ENCODE assay signal across 8 cellular contexts in genomic region chr17:29931253-29931932, GRCh38. TPM values are rescaled to one million over a fixed set of nuclear protein-coding genes. Genes with fewer than 3 reads are reported as not detected.
DNase-seq lines count a peak whose midpoint lies in the region; ATAC-seq and FAIRE-seq lines count a peak whose summit lies in the region.

No MANE protein-coding gene starts in this region.

- H3K9ac ChIP-seq in mucosa of rectum (ENCODE audit: low read depth in 1 of 2, low read length in 2 of 2) = peak overlapping the region; percentile 5 to 76

- peak overlapping the region in 1 of 2 donors; percentile 95 for H3K27ac ChIP-seq in mucosa of rectum (ENCODE audit: low read depth in 2 of 2, low read length in 2 of 2)

- ATAC-seq in GM21367 (IDR thresholded peaks at IDR 0.05; ENCODE audit: unreplicated experiment) = peak; percentile 58

- no peaks in the 10 kb centered on the region for H3K27me3 ChIP-seq in mucosa of rectum (ENCODE audit: control insufficient read depth in 2 of 2, insufficient read depth in 2 of 2, low read length in 2 of 2)

- peak; percentile 85 for DNase-seq in Caki2 (ENCODE audit: low read depth)
- peak in 74 of 76 experiments; percentile 7 to 83 (median 50) for DNase-seq in HUDEP-2 (lab: John Stamatoyannopoulos, UW; ENCODE audit: unreplicated experiment in 76 of 76)
- peak; percentile 23 for DNase-seq in NK-92 (lab: John Stamatoyannopoulos, UW; ENCODE audit: unreplicated experiment)
- DNase-seq in activated CD8-positive, alpha-beta memory T cell treated with anti-CD3 and anti-CD28 coated beads for 24 hours = peak; percentile 78
- DNase-seq in stimulated activated CD8-positive, alpha-beta memory T cell treated with anti-CD3 and anti-CD28 coated beads, Interleukin-4, amount 100 ng/mL, for 48 hours = peak; percentile 68

- no peaks in the 10 kb centered on the region for H3K36me3 ChIP-seq in mucosa of rectum (ENCODE audit: control insufficient read depth in 2 of 2, insufficient read depth in 2 of 2, low read length in 2 of 2)

- H3K9me3 ChIP-seq in mucosa of rectum (ENCODE audit: control insufficient read depth in 2 of 2, low read length in 2 of 2) = no peaks in the 10 kb centered on the region

- peaks cover 16 to 21% of the 10 kb centered on the region in 2 donors for H3K4me1 ChIP-seq in mucosa of rectum (ENCODE audit: control insufficient read depth in 2 of 2, insufficient read depth in 2 of 2, low read length in 2 of 2)

- in situ Hi-C loops in Caki2 (cut with HindIII; ENCODE audit: low pct_unique_long_range_greater_than_20kb, low sequenced_read_pairs) = no loop called here

- H3K4me3 ChIP-seq in mucosa of rectum (ENCODE audit: low read length in 2 of 2) = peak overlapping the region in 1 of 2 donors; percentile 100

- FAIRE-seq in endometrium (lab: Jason Lieb, UNC) = peak; percentile 74

RNA-seq across cellular contexts. Expression of gene SSH2, which starts 1.4 kb away (rescaled TPM):
- 14.3 and 28.6 TPM in 2 replicates for total RNA-seq in Caki2 (2014; rRNA removed; shearing (Covaris generic); ENCODE audit: low replicate concordance)

RNA-seq across cellular contexts. Expression of gene EFCAB5, which starts 10.0 kb away (rescaled TPM):
- 3.1 TPM in 1 of 2 replicates, not detected in the other for total RNA-seq in Caki2 (2014; rRNA removed; shearing (Covaris generic); ENCODE audit: low replicate concordance)

Comparison
In these comparisons a context has a peak if more than half of its experiments do, and no peak if none do; other contexts are left out.
1. DNase-seq: peak in every context shown above with its lines; median percentile 85 in Caki2; 78 in activated CD8-positive, alpha-beta memory T cell treated with anti-CD3 and anti-CD28 coated beads for 24 hours; 68 in stimulated activated CD8-positive, alpha-beta memory T cell treated with anti-CD3 and anti-CD28 coated beads, Interleukin-4, amount 100 ng/mL, for 48 hours; 50 in HUDEP-2; 23 in NK-92.